24 cellular contexts compared by ENCODE assay signal in the genomic region with DNA sequence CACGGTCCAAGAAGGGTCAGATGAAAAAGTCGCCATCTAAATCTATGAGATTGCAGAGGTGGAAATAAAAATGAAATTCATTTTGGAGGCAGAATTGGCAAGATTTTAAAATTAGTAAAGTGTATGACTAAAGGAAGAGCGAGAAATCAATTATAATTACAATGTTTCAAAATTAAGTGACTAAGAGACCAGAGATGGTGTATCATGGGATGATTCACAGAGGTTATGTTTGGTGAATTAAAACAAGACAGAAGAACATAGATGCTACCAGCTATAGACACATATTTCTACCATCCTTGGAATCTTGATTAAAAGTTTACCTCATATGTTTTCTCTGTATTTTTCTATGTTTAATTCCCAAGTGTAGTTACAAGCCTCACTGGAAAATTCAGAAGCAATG.
DNase-seq lines count a peak whose midpoint lies in the region; ATAC-seq and TF ChIP-seq lines count a peak whose summit lies in the region.
"Had no signal": no experiment of that assay in that cellular context is flagged by ENCODE, and none has a peak within 500 bp of the region (broad histone marks: within the 10 kb centered on the region; RNA-seq: fewer than 3 reads in every experiment).

No MANE protein-coding gene starts in this region.

- H3K4me2 ChIP-seq in smooth muscle cell: no peak overlapping the region
- H3K4me2 ChIP-seq: GM23338 had no signal

- peak; percentile 17; the same call in 1 of the 3 replicates for ATAC-seq in RWPE2 (ENCODE audit: low read depth)
- no peak for ATAC-seq in GM18870 (IDR thresholded peaks at IDR 0.05; ENCODE audit: unreplicated experiment)
- ATAC-seq in HG03280 (IDR thresholded peaks at IDR 0.05; ENCODE audit: unreplicated experiment): no peak
- ATAC-seq: GM12878, GM23338, HCT116 had no signal

- no peak overlapping the region for H3K4me3 ChIP-seq in RWPE2 (ENCODE audit: severe bottlenecking)
- no peak overlapping the region for H3K4me3 ChIP-seq in endodermal cell (ENCODE audit: low read length)
- no peak overlapping the region for H3K4me3 ChIP-seq in smooth muscle cell
- H3K4me3 ChIP-seq: GM12878, GM23338 had no signal

- no peaks in the 10 kb centered on the region for H3K9me3 ChIP-seq in RWPE2 (ENCODE audit: severe bottlenecking)
- no peaks in the 10 kb centered on the region for H3K9me3 ChIP-seq in endodermal cell (ENCODE audit: control insufficient read depth, low read length)
- H3K9me3 ChIP-seq in smooth muscle cell (replicated peaks; ENCODE audit: low read depth): no peaks in the 10 kb centered on the region
- H3K9me3 ChIP-seq: BE2C had no signal

- no peaks in the 10 kb centered on the region for H4K20me1 ChIP-seq in smooth muscle cell (ENCODE audit: low read depth)

- H2AFZ ChIP-seq in smooth muscle cell (ENCODE audit: low read depth): no peak overlapping the region
- H2AFZ ChIP-seq: GM23338 had no signal

- no peak overlapping the region for H3K4me3 Mint-ChIP-seq in endodermal cell
- H3K4me3 Mint-ChIP-seq in HFFc6: no peak overlapping the region
- H3K4me3 Mint-ChIP-seq: CD4-positive, CD25-positive, alpha-beta regulatory T cell; CD8-positive, alpha-beta memory T cell; GM23338; IgD-negative memory B cell had no signal

- DNase-seq in HS-5 (ENCODE audit: low read depth): peak; percentile 40
- DNase-seq in RWPE2 (ENCODE audit: low spot score): no peak
- no peak for DNase-seq in endodermal cell
- DNase-seq in fibroblast of peridontal ligament (ENCODE audit: extremely low read depth): peak; percentile 11
- DNase-seq in smooth muscle cell (lab: John Stamatoyannopoulos, UW; ENCODE audit: unreplicated experiment): no peak
- DNase-seq in HFFc6: no peak
- DNase-seq: ACHN; BE2C; C1 segment of cervical spinal cord; CD4-positive, CD25-positive, alpha-beta regulatory T cell; CD8-positive, alpha-beta memory T cell; COR-L47; DMS 273 treated with DMSO at 0.1 percent for 48 hours; DMS53; DND-41; EL; KG1 had no signal

- H3K36me3 Mint-ChIP-seq in endodermal cell (ENCODE audit: low read depth) (no peaks in the 10 kb centered on the region), HFFc6 (ENCODE audit: low read depth) (no peaks in the 10 kb centered on the region; the same call in 1 of the 2 replicates)
- H3K36me3 Mint-ChIP-seq: CD4-positive, CD25-positive, alpha-beta regulatory T cell; CD8-positive, alpha-beta memory T cell; IgD-negative memory B cell had no signal

- H3K79me2 ChIP-seq in smooth muscle cell (ENCODE audit: low read depth): no peaks in the 10 kb centered on the region

- TF ChIP-seq CTCF in RWPE2 (IDR thresholded peaks at IDR 0.05; ENCODE audit: poor library complexity, severe bottlenecking) (no peak), endodermal cell (conservative IDR thresholded peaks at IDR 0.05) (peak; percentile 37), smooth muscle cell (IDR thresholded peaks at IDR 0.05; ENCODE audit: borderline replicate concordance, insufficient read depth, poor library complexity, severe bottlenecking) (no peak), HFFc6 (IDR thresholded peaks at IDR 0.05) (no peak)

- peaks cover 9% of the 10 kb centered on the region for H3K4me1 Mint-ChIP-seq in endodermal cell
- no peaks in the 10 kb centered on the region for H3K4me1 Mint-ChIP-seq in HFFc6 (ENCODE audit: low read depth)
- H3K4me1 Mint-ChIP-seq: CD4-positive, CD25-positive, alpha-beta regulatory T cell; CD8-positive, alpha-beta memory T cell; IgD-negative memory B cell had no signal

- H3K9me3 Mint-ChIP-seq in endodermal cell (no peaks in the 10 kb centered on the region), HFFc6 (peaks cover 19% of the 10 kb centered on the region)
- H3K9me3 Mint-ChIP-seq: GM23338 had no signal

- H3K9ac ChIP-seq in endodermal cell (ENCODE audit: extremely low read depth, low read length, poor library complexity, severe bottlenecking): no peak overlapping the region
- no peak overlapping the region for H3K9ac ChIP-seq in smooth muscle cell (ENCODE audit: low read depth)

- H3K4me1 ChIP-seq in RWPE2 (ENCODE audit: insufficient read depth, poor library complexity, severe bottlenecking) (peaks cover under 1% of the 10 kb centered on the region), endodermal cell (ENCODE audit: control insufficient read depth, insufficient read depth, low read length) (no peaks in the 10 kb centered on the region), smooth muscle cell (ENCODE audit: low read depth) (no peaks in the 10 kb centered on the region)

- no peaks in the 10 kb centered on the region for H3K27me3 Mint-ChIP-seq in endodermal cell (ENCODE audit: insufficient read depth)
- H3K27me3 Mint-ChIP-seq in HFFc6 (ENCODE audit: insufficient read depth): no peaks in the 10 kb centered on the region; the same call in 1 of the 2 replicates

- no peak overlapping the region for H3K27ac Mint-ChIP-seq in endodermal cell
- no peak overlapping the region for H3K27ac Mint-ChIP-seq in HFFc6
- H3K27ac Mint-ChIP-seq: CD4-positive, CD25-positive, alpha-beta regulatory T cell; CD8-positive, alpha-beta memory T cell; GM23338; IgD-negative memory B cell had no signal

- no peak overlapping the region for H3K27ac ChIP-seq in RWPE2 (ENCODE audit: poor library complexity, severe bottlenecking)
- H3K27ac ChIP-seq in endodermal cell (ENCODE audit: low read depth, low read length): no peak overlapping the region
- no peak overlapping the region for H3K27ac ChIP-seq in smooth muscle cell (ENCODE audit: low read depth)
- H3K27ac ChIP-seq: HL-60 had no signal

- H3K36me3 ChIP-seq in RWPE2 (ENCODE audit: low read depth) (no peaks in the 10 kb centered on the region), endodermal cell (ENCODE audit: control insufficient read depth, insufficient read depth, low read length) (no peaks in the 10 kb centered on the region), smooth muscle cell (ENCODE audit: low read depth) (no peaks in the 10 kb centered on the region)
- H3K36me3 ChIP-seq: BE2C had no signal

- no peaks in the 10 kb centered on the region for H3F3A ChIP-seq in smooth muscle cell (ENCODE audit: low read depth)

- WGBS in endodermal cell (ENCODE audit: insufficient coverage in 1 of 2, insufficient read length in 1 of 2), 2 experiments: 92 to 93% methylated on average over 2 to 3 of the region's 3 CpGs
- 85% methylated on average over 3 of the region's 3 CpGs for WGBS in smooth muscle cell (ENCODE audit: low lambda C conversion rate)

- no peaks in the 10 kb centered on the region for H3K27me3 ChIP-seq in RWPE2 (ENCODE audit: insufficient read depth, poor library complexity, severe bottlenecking)
- no peaks in the 10 kb centered on the region for H3K27me3 ChIP-seq in endodermal cell (ENCODE audit: control insufficient read depth, insufficient read depth, low read length, poor library complexity, severe bottlenecking)
- H3K27me3 ChIP-seq in smooth muscle cell (ENCODE audit: low read depth): peaks cover 27% of the 10 kb centered on the region
- H3K27me3 ChIP-seq: BE2C had no signal

Comparison
In these comparisons a context has a peak if more than half of its experiments do, and no peak if none do; other contexts are left out.
1. DNase-seq: peak in HS-5 (single experiment) and fibroblast of peridontal ligament (single experiment); none in RWPE2 (single experiment), endodermal cell (single experiment), smooth muscle cell (single experiment) and HFFc6 (single experiment).